In the genomic region with DNA sequence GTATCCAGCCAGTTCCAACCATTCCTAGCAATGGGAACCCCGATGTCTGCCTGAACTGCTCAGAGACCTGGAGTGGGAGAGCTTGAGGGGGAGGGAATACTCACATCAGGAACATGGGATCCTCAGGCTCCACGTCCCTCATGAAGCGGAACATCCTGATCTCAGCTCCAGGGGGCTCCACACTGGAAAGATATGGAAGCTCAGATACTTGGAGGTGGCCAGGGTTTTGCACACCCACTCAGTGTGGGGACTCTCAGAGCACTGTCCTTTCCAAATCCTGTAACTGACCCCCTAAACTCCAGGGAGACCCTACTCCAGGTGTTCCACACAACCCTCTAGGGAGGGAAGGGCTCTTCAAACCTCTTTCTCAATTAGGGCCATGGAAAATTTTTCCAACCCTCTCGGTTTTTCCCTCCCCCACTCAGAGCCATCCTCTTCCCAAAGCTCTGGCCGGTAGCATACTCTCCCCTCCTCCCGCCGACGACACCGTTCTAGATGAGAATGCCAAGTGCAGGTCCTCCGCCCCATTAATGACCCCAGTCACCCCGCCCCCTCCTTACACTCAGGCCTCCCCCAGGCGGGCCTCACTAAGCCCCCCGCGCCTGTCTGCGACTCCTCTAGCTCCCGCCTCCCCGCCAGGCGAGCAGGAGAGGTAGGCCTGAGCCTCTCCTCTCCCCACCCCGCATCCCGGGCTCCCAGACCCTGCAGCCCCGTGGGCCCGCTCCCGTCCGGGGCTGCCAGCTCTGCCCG, we compare ENCODE assay signal across 8 cellular contexts. TPM values are rescaled to one million over a fixed set of nuclear protein-coding genes. Genes with fewer than 3 reads are reported as not detected.
DNase-seq lines count a peak whose midpoint lies in the region; ATAC-seq lines count a peak whose summit lies in the region.

No MANE protein-coding gene starts in this region.

- peaks cover 45% of the 10 kb centered on the region for H3K36me3 ChIP-seq in adipocyte (ENCODE audit: control insufficient read depth, insufficient read depth, low read length, severe bottlenecking)
- peaks cover 36% of the 10 kb centered on the region for H3K36me3 ChIP-seq in rectal smooth muscle tissue (ENCODE audit: control insufficient read depth, insufficient read depth, low read length)

- H3K9me3 ChIP-seq in adipocyte (ENCODE audit: control insufficient read depth, low read length): no peaks in the 10 kb centered on the region
- no peaks in the 10 kb centered on the region for H3K9me3 ChIP-seq in right cardiac atrium (ENCODE audit: control insufficient read depth, low read length)

- peak overlapping the region; percentile 89 for H3K4me3 ChIP-seq in adipocyte (ENCODE audit: low read length)
- peak overlapping the region; percentile 96 for H3K4me3 ChIP-seq in right cardiac atrium (ENCODE audit: low read length)
- H3K4me3 ChIP-seq in rectal smooth muscle tissue (ENCODE audit: low read length): peak overlapping the region; percentile 92

- no peaks in the 10 kb centered on the region for H3K27me3 ChIP-seq in adipocyte (replicated peaks; ENCODE audit: control insufficient read depth, insufficient read depth, low read length)
- H3K27me3 ChIP-seq in right cardiac atrium (ENCODE audit: control insufficient read depth, insufficient read depth): no peaks in the 10 kb centered on the region
- H3K27me3 ChIP-seq in rectal smooth muscle tissue (ENCODE audit: control insufficient read depth, insufficient read depth, low read length): no peaks in the 10 kb centered on the region

- peaks cover 57% of the 10 kb centered on the region for H3K36me3 Mint-ChIP-seq in activated T-cell treated with anti-CD3 and anti-CD28 coated beads, Interleukin-2, amount 50 U/mL, for 24 hours (ENCODE audit: low read depth)

- peak overlapping the region; percentile 99 for H3K27ac Mint-ChIP-seq in activated T-cell treated with anti-CD3 and anti-CD28 coated beads, Interleukin-2, amount 50 U/mL, for 24 hours

- H3K4me1 ChIP-seq in adipocyte (ENCODE audit: control insufficient read depth, insufficient read depth, low read length): peaks cover 27% of the 10 kb centered on the region
- no peaks in the 10 kb centered on the region for H3K4me1 ChIP-seq in right cardiac atrium (ENCODE audit: control insufficient read depth, insufficient read depth, low read length)
- H3K4me1 ChIP-seq in rectal smooth muscle tissue (ENCODE audit: control insufficient read depth, insufficient read depth, low read length): peaks cover 12% of the 10 kb centered on the region

- WGBS in right cardiac atrium: 3% methylated on average over 25 of the region's 25 CpGs

- ATAC-seq in right cardiac atrium (peak in 1 of 2 donors; percentile 0), GM19463 (IDR thresholded peaks at IDR 0.05; ENCODE audit: unreplicated experiment) (no peak), HG02623 (IDR thresholded peaks at IDR 0.05; ENCODE audit: unreplicated experiment) (no peak)

- H3K4me3 Mint-ChIP-seq in activated T-cell treated with anti-CD3 and anti-CD28 coated beads, Interleukin-2, amount 50 U/mL, for 24 hours: peak overlapping the region; percentile 92

- H3K27ac ChIP-seq in right cardiac atrium (ENCODE audit: low read length) (peak overlapping the region; percentile 98), rectal smooth muscle tissue (ENCODE audit: low read depth, low read length) (peak overlapping the region; percentile 99)

- H3K9ac ChIP-seq in adipocyte (ENCODE audit: low read length) (peak overlapping the region; percentile 98), rectal smooth muscle tissue (ENCODE audit: low read length) (peak overlapping the region; percentile 92)

- H3K27me3 Mint-ChIP-seq in activated T-cell treated with anti-CD3 and anti-CD28 coated beads, Interleukin-2, amount 50 U/mL, for 24 hours: no peaks in the 10 kb centered on the region

- DNase-seq in activated T-cell treated with anti-CD3 and anti-CD28 coated beads, Interleukin-2, amount 50 U/mL, for 24 hours: no peak
- DNase-seq in activated T-cell treated with anti-CD3 and anti-CD28 coated beads, Interleukin-2, amount 50 U/mL, for 1 hour: no peak
- DNase-seq in NCI-H1105 treated with DMSO at 0.1 percent for 48 hours (lab: John Stamatoyannopoulos, UW) (peak; percentile 41), adipocyte (ENCODE audit: low read depth) (peak; percentile 72), right cardiac atrium (no peak)

- intact Hi-C loops in right cardiac atrium (cut with DNase I): loop anchor here in 3 of 4 donors (5.0 to 10.0 kb wide), 2 partner anchors 72 to 75 kb away; a partner anchor contains a TSS

- H3K4me1 Mint-ChIP-seq in activated T-cell treated with anti-CD3 and anti-CD28 coated beads, Interleukin-2, amount 50 U/mL, for 24 hours (ENCODE audit: low read depth): peaks cover 25% of the 10 kb centered on the region

- H3K9me3 Mint-ChIP-seq in activated T-cell treated with anti-CD3 and anti-CD28 coated beads, Interleukin-2, amount 50 U/mL, for 24 hours: no peaks in the 10 kb centered on the region

RNA-seq across cellular contexts. Expression of a gene that starts 0.6 kb away (rescaled TPM):
- 100 to 1,000 TPM; 123 to 135 (median 130) TPM for total RNA-seq in right cardiac atrium
- 146 TPM for polyA plus RNA-seq in right cardiac atrium

RNA-seq across cellular contexts. Expression of a gene that starts 13.8 kb away (rescaled TPM):
- 100 to 1,000 TPM; 116 to 161 (median 149) TPM for total RNA-seq in right cardiac atrium
- polyA plus RNA-seq in right cardiac atrium: 244 TPM

RNA-seq across cellular contexts. Expression of a gene that starts 20.0 kb away (rescaled TPM):
- total RNA-seq in right cardiac atrium: 1 to 10 TPM in 2 of 4 donors, under 1 TPM in 2; 0.28 to 1.1 (median 0.76) TPM
- 0.57 TPM for polyA plus RNA-seq in right cardiac atrium

RNA-seq across cellular contexts. Expression of a gene that starts 28.5 kb away (rescaled TPM):
- 10 to 100 TPM; 60.3 to 71.0 (median 65.9) TPM for total RNA-seq in right cardiac atrium
- polyA plus RNA-seq in right cardiac atrium: 71.8 TPM

RNA-seq across cellular contexts. Expression of a gene that starts 37.0 kb away (rescaled TPM):
- 10 to 100 TPM; 11.4 to 15.4 (median 13.7) TPM for total RNA-seq in right cardiac atrium
- polyA plus RNA-seq in right cardiac atrium: 2.5 TPM

Comparison
In these comparisons a context has a peak if more than half of its experiments do, and no peak if none do; other contexts are left out.
1. DNase-seq: peak in NCI-H1105 treated with DMSO at 0.1 percent for 48 hours (single experiment) and adipocyte (single experiment); none in activated T-cell treated with anti-CD3 and anti-CD28 coated beads, Interleukin-2, amount 50 U/mL, for 24 hours (single experiment), activated T-cell treated with anti-CD3 and anti-CD28 coated beads, Interleukin-2, amount 50 U/mL, for 1 hour (single experiment) and right cardiac atrium (0 of 3).
2. Peak in every context shown above with its lines, with median percentiles within 50 percentile points of each other: H3K4me3 ChIP-seq.